In the genomic region with DNA sequence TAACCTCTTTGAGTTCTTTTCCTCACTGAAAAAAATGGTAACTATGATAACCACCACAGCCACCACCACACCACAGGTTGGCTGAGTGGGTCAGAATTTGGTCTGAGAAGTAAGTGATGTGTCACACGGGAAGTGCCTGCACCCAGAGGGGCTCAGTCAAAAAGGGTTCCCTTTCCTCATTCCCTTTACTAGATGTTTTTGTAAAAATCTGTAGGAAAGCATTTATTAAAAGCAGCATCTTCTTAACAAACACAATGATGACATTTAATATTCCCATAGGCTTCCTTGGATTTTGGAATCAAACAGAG, we compare ENCODE assay signal across 1 cellular context.
TF ChIP-seq lines count a peak whose summit lies in the region.

No MANE protein-coding gene starts in this region.

TF ChIP-seq in GM23338, 12 proteins besides CTCF, POLR2A, EP300 and RAD21:
- TF ChIP-seq, protein P1, sequence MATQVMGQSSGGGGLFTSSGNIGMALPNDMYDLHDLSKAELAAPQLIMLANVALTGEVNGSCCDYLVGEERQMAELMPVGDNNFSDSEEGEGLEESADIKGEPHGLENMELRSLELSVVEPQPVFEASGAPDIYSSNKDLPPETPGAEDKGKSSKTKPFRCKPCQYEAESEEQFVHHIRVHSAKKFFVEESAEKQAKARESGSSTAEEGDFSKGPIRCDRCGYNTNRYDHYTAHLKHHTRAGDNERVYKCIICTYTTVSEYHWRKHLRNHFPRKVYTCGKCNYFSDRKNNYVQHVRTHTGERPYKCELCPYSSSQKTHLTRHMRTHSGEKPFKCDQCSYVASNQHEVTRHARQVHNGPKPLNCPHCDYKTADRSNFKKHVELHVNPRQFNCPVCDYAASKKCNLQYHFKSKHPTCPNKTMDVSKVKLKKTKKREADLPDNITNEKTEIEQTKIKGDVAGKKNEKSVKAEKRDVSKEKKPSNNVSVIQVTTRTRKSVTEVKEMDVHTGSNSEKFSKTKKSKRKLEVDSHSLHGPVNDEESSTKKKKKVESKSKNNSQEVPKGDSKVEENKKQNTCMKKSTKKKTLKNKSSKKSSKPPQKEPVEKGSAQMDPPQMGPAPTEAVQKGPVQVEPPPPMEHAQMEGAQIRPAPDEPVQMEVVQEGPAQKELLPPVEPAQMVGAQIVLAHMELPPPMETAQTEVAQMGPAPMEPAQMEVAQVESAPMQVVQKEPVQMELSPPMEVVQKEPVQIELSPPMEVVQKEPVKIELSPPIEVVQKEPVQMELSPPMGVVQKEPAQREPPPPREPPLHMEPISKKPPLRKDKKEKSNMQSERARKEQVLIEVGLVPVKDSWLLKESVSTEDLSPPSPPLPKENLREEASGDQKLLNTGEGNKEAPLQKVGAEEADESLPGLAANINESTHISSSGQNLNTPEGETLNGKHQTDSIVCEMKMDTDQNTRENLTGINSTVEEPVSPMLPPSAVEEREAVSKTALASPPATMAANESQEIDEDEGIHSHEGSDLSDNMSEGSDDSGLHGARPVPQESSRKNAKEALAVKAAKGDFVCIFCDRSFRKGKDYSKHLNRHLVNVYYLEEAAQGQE (IDR thresholded peaks at IDR 0.05; ENCODE audit: unreplicated experiment): no peak
- TF ChIP-seq, protein P2, sequence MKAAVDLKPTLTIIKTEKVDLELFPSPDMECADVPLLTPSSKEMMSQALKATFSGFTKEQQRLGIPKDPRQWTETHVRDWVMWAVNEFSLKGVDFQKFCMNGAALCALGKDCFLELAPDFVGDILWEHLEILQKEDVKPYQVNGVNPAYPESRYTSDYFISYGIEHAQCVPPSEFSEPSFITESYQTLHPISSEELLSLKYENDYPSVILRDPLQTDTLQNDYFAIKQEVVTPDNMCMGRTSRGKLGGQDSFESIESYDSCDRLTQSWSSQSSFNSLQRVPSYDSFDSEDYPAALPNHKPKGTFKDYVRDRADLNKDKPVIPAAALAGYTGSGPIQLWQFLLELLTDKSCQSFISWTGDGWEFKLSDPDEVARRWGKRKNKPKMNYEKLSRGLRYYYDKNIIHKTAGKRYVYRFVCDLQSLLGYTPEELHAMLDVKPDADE (IDR thresholded peaks at IDR 0.05): no peak
- TF ChIP-seq JUNB (IDR thresholded peaks at IDR 0.05; ENCODE audit: unreplicated experiment): no peak
